ENCODE assay signal across 8 cellular contexts in the genomic region with DNA sequence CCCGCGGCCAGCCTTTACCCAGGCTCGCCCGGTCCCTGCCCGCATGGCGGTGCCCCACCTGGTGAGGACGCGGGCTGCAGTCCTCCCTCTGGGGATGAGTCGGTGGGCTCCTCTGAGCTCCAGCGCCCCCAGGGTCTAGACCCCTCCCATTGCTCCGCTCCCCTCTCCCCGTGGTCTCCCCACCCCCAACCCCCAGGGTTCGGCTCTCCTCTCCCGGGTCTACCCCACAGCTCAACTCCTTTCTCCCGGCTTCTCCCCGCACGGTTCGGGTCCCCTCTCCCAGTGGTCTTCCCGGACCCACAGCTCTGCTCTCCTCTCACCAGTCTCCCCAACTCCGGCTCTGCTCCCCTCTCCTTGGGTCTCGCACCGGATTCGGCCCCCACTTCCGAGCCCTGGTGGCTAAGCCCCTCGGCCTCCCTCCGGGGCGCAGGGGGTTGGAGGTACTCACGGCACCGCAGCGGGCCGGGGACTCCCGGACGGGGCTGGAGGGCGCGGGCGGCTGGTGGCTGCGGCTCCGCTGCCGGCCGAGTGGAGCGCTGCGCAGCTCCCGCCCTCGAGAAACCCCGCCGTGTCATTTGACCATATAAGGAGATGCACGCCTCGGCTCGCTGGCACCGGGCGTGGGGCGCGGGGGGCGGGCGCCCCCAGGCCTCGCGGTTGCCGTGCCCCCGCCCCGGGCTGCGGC. TPM values are rescaled to one million over a fixed set of nuclear protein-coding genes. Genes with fewer than 3 reads are reported as not detected.
DNase-seq lines count a peak whose midpoint lies in the region; ATAC-seq, FAIRE-seq and TF ChIP-seq lines count a peak whose summit lies in the region.

FHL2 (minus strand) TSS at position 530 of the 685 bp plus-strand sequence. CDS start 12,535 bp downstream, outside the sequence.

- TF ChIP-seq CTCF in A549 (IDR thresholded peaks at IDR 0.05) (peak; percentile 35), lung (IDR thresholded peaks at IDR 0.05; ENCODE audit: control extremely low read depth, extremely low read depth) (peak; percentile 14)

- peaks cover 7% of the 10 kb centered on the region for H3K4me1 Mint-ChIP-seq in activated CD4-positive, alpha-beta memory T cell treated with anti-CD3 and anti-CD28 coated beads for 36 hours (ENCODE audit: low read depth)

- peaks cover 24% of the 10 kb centered on the region for H3K27me3 Mint-ChIP-seq in activated CD4-positive, alpha-beta memory T cell treated with anti-CD3 and anti-CD28 coated beads for 36 hours

- CTCF ChIA-PET in A549 (lab: Yijun Ruan, JAX) = interaction anchor here (0.6 to 3.1 kb wide), 10 partner anchors 8 to 148 kb away, joined by 3 to 12 read pairs (median 4); no protein-coding TSS in a partner anchor
- CTCF ChIA-PET in activated CD4-positive, alpha-beta memory T cell treated with anti-CD3 and anti-CD28 coated beads for 36 hours (lab: Charles Lee) = interaction anchor here (1.2 to 1.9 kb wide), 2 partner anchors 29 to 147 kb away, joined by 3 to 10 read pairs; no protein-coding TSS in a partner anchor

- POLR2A ChIA-PET in A549 (lab: Yijun Ruan, JAX) = interaction anchor here (1.3 kb wide), 1 partner anchor 57 kb away, joined by 6 read pairs; no protein-coding TSS in a partner anchor
- POLR2A ChIA-PET in activated CD4-positive, alpha-beta memory T cell treated with anti-CD3 and anti-CD28 coated beads for 36 hours (lab: Charles Lee) = no interaction called here

- intact Hi-C loops in activated CD4-positive, alpha-beta memory T cell treated with anti-CD3 and anti-CD28 coated beads for 36 hours (cut with micrococcal nuclease) = no loop called here

- H3K9me3 ChIP-seq in A549 (0 out of 3 replicates have a peak, but pooled peaks cover 2% of the 10 kb centered on the region), lung (ENCODE audit: control insufficient read depth in 2 of 2, insufficient read depth in 1 of 2, low read length in 1 of 2) (no peaks in the 10 kb centered on the region)

- H3K36me3 ChIP-seq in lung (ENCODE audit: control insufficient read depth in 2 of 2, insufficient read depth in 2 of 2, low read length in 2 of 2) = no peaks in the 10 kb centered on the region

- no peak for FAIRE-seq in A549 (lab: Jason Lieb, UNC)

- H3K4me1 ChIP-seq in A549 (peaks cover 35% of the 10 kb centered on the region), lung (ENCODE audit: control insufficient read depth in 2 of 2, insufficient read depth in 2 of 2, low read length in 2 of 2) (peaks cover 0 to 11% of the 10 kb centered on the region in 2 donors)

- DNase-seq in A549 (ENCODE audit: low read depth in 1 of 2, low spot score in 1 of 2) = peak; percentile 62 to 81
- DNase-seq in NCI-H345 (lab: John Stamatoyannopoulos, UW) = peak; percentile 34
- DNase-seq in activated CD4-positive, alpha-beta memory T cell treated with anti-CD3 and anti-CD28 coated beads for 36 hours = peak; percentile 77
- peak; percentile 89 for DNase-seq in ecto neural progenitor cell (ENCODE audit: low spot score)
- DNase-seq in lung (ENCODE audit: low spot score) = peak; percentile 50
- DNase-seq in stimulated activated CD8-positive, alpha-beta memory T cell treated with anti-CD3 and anti-CD28 coated beads, Interleukin-12 subunit alpha, Interleukin-12 subunit beta, amount 100 ng/mL, for 1 hour (ENCODE audit: low read depth) = peak; percentile 45

- H3K36me3 Mint-ChIP-seq in activated CD4-positive, alpha-beta memory T cell treated with anti-CD3 and anti-CD28 coated beads for 36 hours = no peaks in the 10 kb centered on the region

- no peak for TF ChIP-seq EP300 in A549 (IDR thresholded peaks at IDR 0.05)

- TF ChIP-seq POLR2A in A549 (IDR thresholded peaks at IDR 0.05; ENCODE audit: low read length) = peak; percentile 75

- H3K4me3 ChIP-seq in A549 = peak within 1 kb of the TSS; percentile 81
- peak within 1 kb of the TSS; percentile 34 for H3K4me3 ChIP-seq in lung

- TF ChIP-seq RAD21 in A549 (conservative IDR thresholded peaks at IDR 0.05 in 1 of 2, IDR thresholded peaks at IDR 0.05 in 1 of 2) = no peak; a peak in 1 of 5 replicates

- peak within 1 kb of the TSS; percentile 70 for H3K4me3 Mint-ChIP-seq in activated CD4-positive, alpha-beta memory T cell treated with anti-CD3 and anti-CD28 coated beads for 36 hours

- H3K27ac Mint-ChIP-seq in activated CD4-positive, alpha-beta memory T cell treated with anti-CD3 and anti-CD28 coated beads for 36 hours = no peak within 1 kb of the TSS

- H3K9me3 Mint-ChIP-seq in activated CD4-positive, alpha-beta memory T cell treated with anti-CD3 and anti-CD28 coated beads for 36 hours = no peaks in the 10 kb centered on the region

- no peaks in the 10 kb centered on the region for H3K27me3 ChIP-seq in lung (ENCODE audit: control insufficient read depth, insufficient read depth)

- H3K4me2 ChIP-seq in A549 = peak within 1 kb of the TSS; percentile 96

- 3% methylated on average over 8 of the region's 61 CpGs for WGBS in A549 (ENCODE audit: missing lambda C conversion rate)
- 1 to 2% methylated on average over 52 to 61 of the region's 61 CpGs for WGBS in lung, 2 donors

- ATAC-seq in A549 (peak; percentile 88 to 94), GM18519 (IDR thresholded peaks at IDR 0.05; ENCODE audit: low FRiP score, unreplicated experiment) (peak; percentile 97), HG03039 (IDR thresholded peaks at IDR 0.05; ENCODE audit: unreplicated experiment) (peak; percentile 94), lung (ENCODE audit: insufficient read depth, low FRiP score) (peak; percentile 90)

- H3K27ac ChIP-seq in A549 (peak within 1 kb of the TSS; percentile 91 to 99), lung (ENCODE audit: low read depth in 1 of 2, low read length in 1 of 2) (peak within 1 kb of the TSS; percentile 13 to 84)

TF ChIP-seq in A549, 52 proteins besides CTCF, POLR2A, EP300 and RAD21 (continues in another document):
- TF ChIP-seq ZC3H11A (IDR thresholded peaks at IDR 0.05) (no peak), JUN (IDR thresholded peaks at IDR 0.05) (peak in 1 of 2 experiments; percentile 81; a peak in 3 of 5 replicates), EHF (CRISPR knock-in tag; IDR thresholded peaks at IDR 0.05) (no peak), FOSB (CRISPR knock-in tag; IDR thresholded peaks at IDR 0.05) (no peak), ZFP36 (IDR thresholded peaks at IDR 0.05; ENCODE audit: borderline replicate concordance, partially characterized antibody) (no peak), PBX3 (IDR thresholded peaks at IDR 0.05) (no peak), JUNB (IDR thresholded peaks at IDR 0.05) (no peak), POLR2AphosphoS2 (conservative IDR thresholded peaks at IDR 0.05; ENCODE audit: low read length) (no peak), SMC3 (IDR thresholded peaks at IDR 0.05) (no peak), RARB (CRISPR knock-in tag; IDR thresholded peaks at IDR 0.05) (no peak), CBX2 (IDR thresholded peaks at IDR 0.05; ENCODE audit: borderline replicate concordance, low read depth) (no peak), EHMT2 (IDR thresholded peaks at IDR 0.05; ENCODE audit: low read depth) (no peak), REST (IDR thresholded peaks at IDR 0.05) (no peak), NR3C1 (IDR thresholded peaks at IDR 0.05) (no peak)

RNA-seq across cellular contexts. Expression of gene FHL2, which starts in this region (rescaled TPM):
- polyA plus RNA-seq in A549 (2011; rRNA removed) (85.9 and 97.6 TPM in 2 replicates), A549 (2017; fragmentation: RNase III; extraction: RNeasy Plus Mini Kit Qiagen cat#74134 plus additional on column Dnase treatment) (57.9 to 70.3 TPM (median 68.1 TPM) in 3 replicates), lung (10 to 100 TPM in 1 of 2 donors, 1 to 10 TPM in 1; 6.6 to 10.5 TPM)
- polyA plus RNA-seq in A549 (2012; cell fraction: cytosol; rRNA removed) = 59.4 and 66.7 TPM in 2 replicates
- 44.8 and 46.9 TPM in 2 replicates for polyA plus RNA-seq in A549 (2012; cell fraction: nucleus; rRNA removed)
- 81.4 and 86.9 TPM in 2 replicates for polyA minus RNA-seq in A549 (2011; rRNA and poly(A)+ RNA removed)
- total RNA-seq in activated CD4-positive, alpha-beta memory T cell treated with anti-CD3 and anti-CD28 coated beads for 36 hours = 1 to 10 TPM; 1.3 to 1.5 TPM
- 10 to 100 TPM in 1 of 2 donors, 1 to 10 TPM in 1; 6.8 to 12.8 TPM for total RNA-seq in lung

Comparison
In these comparisons a context has a peak if more than half of its experiments do, and no peak if none do; other contexts are left out.
1. Peak in every context shown above with its lines: DNase-seq, ATAC-seq, H3K4me3 ChIP-seq and H3K27ac ChIP-seq.
2. DNase-seq: peak in every context shown above with its lines; median percentile 89 in ecto neural progenitor cell; 77 in activated CD4-positive, alpha-beta memory T cell treated with anti-CD3 and anti-CD28 coated beads for 36 hours; 72 in A549; 50 in lung; 45 in stimulated activated CD8-positive, alpha-beta memory T cell treated with anti-CD3 and anti-CD28 coated beads, Interleukin-12 subunit alpha, Interleukin-12 subunit beta, amount 100 ng/mL, for 1 hour; 34 in NCI-H345.